ENCODE assay signal across 8 cellular contexts in the genomic region with DNA sequence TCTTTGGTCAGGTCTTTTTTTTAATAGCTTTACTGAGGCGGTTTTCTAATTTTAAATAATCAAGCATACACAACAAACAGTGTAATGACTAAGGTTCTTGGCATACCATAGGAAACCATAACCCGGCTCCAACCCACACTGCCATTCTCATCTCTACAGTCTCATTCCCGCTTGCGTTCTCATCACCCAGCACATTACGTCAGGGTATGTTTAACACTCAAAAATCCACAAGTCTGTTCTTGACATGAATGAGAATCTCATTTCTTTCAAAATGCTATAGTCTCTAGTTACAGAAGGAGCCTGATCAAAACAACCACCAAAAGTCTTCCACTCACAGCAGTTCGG. TPM values are rescaled to one million over a fixed set of nuclear protein-coding genes. Genes with fewer than 3 reads are reported as not detected.
A peak's percentile ranks its signal among the peaks of the same experiment; 100 is the strongest.
DNase-seq lines count a peak whose midpoint lies in the region; ATAC-seq and TF ChIP-seq lines count a peak whose summit lies in the region.

No MANE protein-coding gene starts in this region.

- CTCF ChIA-PET in PC-3 (lab: Charles Lee) = interaction anchor here (1.0 kb wide), 1 partner anchor 31 kb away, joined by 5 read pairs; the partner anchor contains the start of gene TMEM267

- H3K9ac ChIP-seq in PC-3 (ENCODE audit: low read length) = peak overlapping the region; percentile 84
- peak overlapping the region; percentile 86 to 94 for H3K9ac ChIP-seq in mucosa of rectum (ENCODE audit: low read depth in 1 of 2, low read length in 2 of 2)

- H3K79me2 ChIP-seq in PC-3 (ENCODE audit: low read length) = peaks cover 26% of the 10 kb centered on the region

- 0% methylated on average over 6 of the region's 6 CpGs for WGBS in urinary bladder

- peak overlapping the region; percentile 89 for H3K4me2 ChIP-seq in PC-3 (ENCODE audit: low read length)

- H3K4me3 ChIP-seq in PC-3 (ENCODE audit: low read length) (peak overlapping the region; percentile 82), mucosa of rectum (ENCODE audit: low read length in 2 of 2) (peak overlapping the region; percentile 73 to 93), urinary bladder (ENCODE audit: low read depth, low read length) (peak overlapping the region; percentile 59)

- DNase-seq in CD14-positive monocyte (ENCODE audit: low spot score) = no peak
- DNase-seq in PC-3 = peak; percentile 53
- peak; percentile 74 for DNase-seq in dedifferentiated amniotic fluid mesenchymal stem cell (ENCODE audit: extremely low spot score)

- peaks cover 0 to 3% of the 10 kb centered on the region in 2 donors for H3K36me3 Mint-ChIP-seq in CD14-positive monocyte

- H3K27me3 ChIP-seq in PC-3 (ENCODE audit: low read length) (no peaks in the 10 kb centered on the region), mucosa of rectum (ENCODE audit: control insufficient read depth in 2 of 2, insufficient read depth in 2 of 2, low read length in 2 of 2) (no peaks in the 10 kb centered on the region)

- POLR2A ChIA-PET in PC-3 (lab: Charles Lee; ENCODE audit: unreplicated experiment) = interaction anchor here (0.6 to 2.0 kb wide), 3 partner anchors 30 to 602 kb away, joined by 3 to 17 read pairs (median 3); partner anchors contain the start of gene TMEM267

- peak overlapping the region; percentile 95 for H2AFZ ChIP-seq in PC-3 (ENCODE audit: low read length)

- H3K27ac Mint-ChIP-seq in CD14-positive monocyte = peak overlapping the region; percentile 85 to 94 (median 93)

- TSS peak; percentile 87 for BruUV-seq in PC-3 (replicated peaks; lab: Mats Ljungman, UMichigan)

- intact Hi-C loops in CD14-positive monocyte (cut with micrococcal nuclease) = no loop called here
- intact Hi-C loops in PC-3 (cut with micrococcal nuclease) = no loop called here

- H3K27me3 Mint-ChIP-seq in CD14-positive monocyte (ENCODE audit: low read depth in 3 of 3) = peaks cover 0 to 3% (median 0%) of the 10 kb centered on the region in 3 donors

- no peaks in the 10 kb centered on the region for H3K9me2 ChIP-seq in PC-3 (replicated peaks; ENCODE audit: low read length)

- H3K4me1 Mint-ChIP-seq in CD14-positive monocyte = peaks cover 21% of the 10 kb centered on the region

- TF ChIP-seq CTCF in CD14-positive monocyte (IDR thresholded peaks at IDR 0.05) (no peak), PC-3 (conservative IDR thresholded peaks at IDR 0.05; ENCODE audit: low read depth, low read length) (no peak)

- peaks cover 0 to 3% (median 0%) of the 10 kb centered on the region in 7 donors for H3K9me3 Mint-ChIP-seq in CD14-positive monocyte

- H3K9me3 ChIP-seq in PC-3 (ENCODE audit: low read length) (no peaks in the 10 kb centered on the region), mucosa of rectum (ENCODE audit: control insufficient read depth in 2 of 2, low read length in 2 of 2) (no peaks in the 10 kb centered on the region)

- H3K27ac ChIP-seq in PC-3 (ENCODE audit: low read length) = peak overlapping the region; percentile 66
- H3K27ac ChIP-seq in mucosa of rectum (ENCODE audit: low read depth in 2 of 2, low read length in 2 of 2) = peak overlapping the region; percentile 89 to 92
- peak overlapping the region; percentile 40 for H3K27ac ChIP-seq in urinary bladder (ENCODE audit: low read depth)

- peak; percentile 23 for ATAC-seq in GM18858 (IDR thresholded peaks at IDR 0.05; ENCODE audit: unreplicated experiment)
- ATAC-seq in HG03045 (IDR thresholded peaks at IDR 0.05; ENCODE audit: unreplicated experiment) = peak; percentile 39
- peak; percentile 63 for ATAC-seq in PC-3
- ATAC-seq in HG02970 (IDR thresholded peaks at IDR 0.05; ENCODE audit: low FRiP score, unreplicated experiment) = no peak

- H3F3A ChIP-seq in PC-3 (ENCODE audit: low read length, unreplicated experiment) = no peaks in the 10 kb centered on the region

- H4K20me1 ChIP-seq in PC-3 (ENCODE audit: low read length) = no peaks in the 10 kb centered on the region

- H3K4me1 ChIP-seq in PC-3 (ENCODE audit: insufficient read depth, low read length) (peaks cover 18% of the 10 kb centered on the region), mucosa of rectum (ENCODE audit: control insufficient read depth in 2 of 2, insufficient read depth in 2 of 2, low read length in 2 of 2) (peaks cover 13 to 14% of the 10 kb centered on the region in 2 donors), urinary bladder (ENCODE audit: insufficient read depth) (no peaks in the 10 kb centered on the region)

- peak overlapping the region; percentile 89 to 94 for H3K4me3 Mint-ChIP-seq in CD14-positive monocyte

- no peaks in the 10 kb centered on the region for H3K36me3 ChIP-seq in PC-3 (ENCODE audit: low read depth, low read length)
- H3K36me3 ChIP-seq in mucosa of rectum (ENCODE audit: control insufficient read depth in 2 of 2, insufficient read depth in 2 of 2, low read length in 2 of 2) = no peaks in the 10 kb centered on the region
- no peaks in the 10 kb centered on the region for H3K36me3 ChIP-seq in urinary bladder (ENCODE audit: insufficient read depth)

RNA-seq across cellular contexts. Expression of gene C5orf34, which starts 0.5 kb away (rescaled TPM):
- under 1 TPM; 0.17 to 0.29 TPM for polyA plus RNA-seq in CD14-positive monocyte
- 9.8 and 16.3 TPM in 2 replicates for total RNA-seq in PC-3 (2014; rRNA removed)
- 9.7 TPM for total RNA-seq in urinary bladder
- 3.9 TPM for polyA plus RNA-seq in urinary bladder

RNA-seq across cellular contexts. Expression of gene TMEM267, which starts 30.8 kb away (rescaled TPM):
- polyA plus RNA-seq in CD14-positive monocyte (10 to 100 TPM; 11.8 to 13.9 TPM), urinary bladder (10.6 TPM)
- total RNA-seq in PC-3 (2014; rRNA removed) (10.0 and 16.1 TPM in 2 replicates), urinary bladder (14.2 TPM)

RNA-seq across cellular contexts. Expression of gene PAIP1, which starts 42.4 kb away (rescaled TPM):
- 10 to 100 TPM; 41.0 to 49.2 TPM for polyA plus RNA-seq in CD14-positive monocyte
- total RNA-seq in PC-3 (2014; rRNA removed) = 117 and 142 TPM in 2 replicates
- total RNA-seq in urinary bladder = 104 TPM
- 75.2 TPM for polyA plus RNA-seq in urinary bladder

Comparison
In these comparisons a context has a peak if more than half of its experiments do, and no peak if none do; other contexts are left out.
1. H3K27ac ChIP-seq: peak in every context shown above with its lines; median percentile 90 in mucosa of rectum; 66 in PC-3; 40 in urinary bladder.